In the genomic region with DNA sequence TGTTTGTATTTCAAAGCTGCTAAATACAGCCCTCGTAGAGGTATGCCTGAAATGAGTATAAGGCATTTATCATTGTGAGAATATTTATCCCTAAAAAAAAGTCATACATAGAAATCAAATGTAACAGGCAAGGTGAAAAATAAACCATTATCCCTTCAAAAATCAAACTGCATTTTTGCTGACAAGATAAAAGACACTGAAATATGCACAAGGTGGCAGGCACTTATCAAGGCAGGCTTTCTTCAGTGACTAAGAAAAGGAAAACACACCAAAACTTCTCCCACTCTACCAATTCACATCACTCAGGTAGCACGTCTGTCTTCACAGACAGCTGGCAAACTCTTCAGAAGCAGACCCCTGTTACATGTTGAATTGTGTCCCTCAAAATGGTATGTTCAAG, we compare ENCODE assay signal across 23 cellular contexts. TPM values are rescaled to one million over a fixed set of nuclear protein-coding genes. Genes with fewer than 3 reads are reported as not detected.
DNase-seq lines count a peak whose midpoint lies in the region; ATAC-seq, FAIRE-seq and TF ChIP-seq lines count a peak whose summit lies in the region.
"Had no signal": no experiment of that assay in that cellular context is flagged by ENCODE, and none has a peak within 500 bp of the region (broad histone marks: within the 10 kb centered on the region; RNA-seq: fewer than 3 reads in every experiment).

No MANE protein-coding gene starts in this region.

- TF ChIP-seq POLR2A in HepG2 (IDR thresholded peaks at IDR 0.05; ENCODE audit: insufficient read depth in 1 of 2, low read depth in 2 of 2, low read length in 2 of 2) (no peak), right lobe of liver (IDR thresholded peaks at IDR 0.05) (no peak), IMR-90 (IDR thresholded peaks at IDR 0.05; ENCODE audit: low read depth, low read length) (no peak), K562 (conservative IDR thresholded peaks at IDR 0.05) (no peak)

- H4K5ac ChIP-seq in IMR-90 (ENCODE audit: low read depth, low read length), result no peak overlapping the region

- TF ChIP-seq RAD21 in HepG2 (CRISPR knock-in tag; IDR thresholded peaks at IDR 0.05) (no peak), IMR-90 (IDR thresholded peaks at IDR 0.05; ENCODE audit: low read length) (no peak), K562 (CRISPR knock-in tag; conservative IDR thresholded peaks at IDR 0.05 in 1 of 2, IDR thresholded peaks at IDR 0.05 in 1 of 2) (no peak), neural cell (conservative IDR thresholded peaks at IDR 0.05) (no peak)

- no peak for TF ChIP-seq EP300 in HepG2 (IDR thresholded peaks at IDR 0.05; ENCODE audit: low read depth in 2 of 2, low read length in 2 of 2)
- no peak for TF ChIP-seq EP300 in HepG2 (CRISPR knock-in tag; IDR thresholded peaks at IDR 0.05; ENCODE audit: borderline replicate concordance)
- no peak for TF ChIP-seq EP300 in K562 (IDR thresholded peaks at IDR 0.05; ENCODE audit: low read length)
- peak; percentile 91 for TF ChIP-seq EP300 in neural cell (conservative IDR thresholded peaks at IDR 0.05; ENCODE audit: poor library complexity, severe bottlenecking)

- H2BK20ac ChIP-seq in IMR-90 (ENCODE audit: low read depth, low read length), result no peak overlapping the region

- no peaks in the 10 kb centered on the region for H3K79me1 ChIP-seq in IMR-90 (ENCODE audit: low read depth in 1 of 2, low read length in 2 of 2)

- H3K9ac ChIP-seq in HepG2 (ENCODE audit: insufficient read depth, low read depth, low read length) (no peak overlapping the region), IMR-90 (ENCODE audit: low read depth, low read length) (no peak overlapping the region), K562 (ENCODE audit: insufficient read depth in 1 of 2, low read depth in 2 of 2, low read length in 2 of 2) (no peak overlapping the region), neural cell (ENCODE audit: low read length) (no peak overlapping the region)
- H3K9ac ChIP-seq: BLaER1 had no signal

- H4K8ac ChIP-seq in IMR-90 (ENCODE audit: low read depth in 2 of 2, low read length in 2 of 2), result no peak overlapping the region

- TF ChIP-seq CTCF in HepG2 (CRISPR knock-in tag; IDR thresholded peaks at IDR 0.05) (no peak), right lobe of liver (IDR thresholded peaks at IDR 0.05) (no peak), IMR-90 (conservative IDR thresholded peaks at IDR 0.05; ENCODE audit: low read depth, low read length) (no peak), K562 (IDR thresholded peaks at IDR 0.05 in 2 of 3, conservative IDR thresholded peaks at IDR 0.05 in 1 of 3; ENCODE audit: insufficient read depth in 2 of 3, low read depth in 1 of 3, low read length in 3 of 3) (no peak), neural cell (IDR thresholded peaks at IDR 0.05; ENCODE audit: poor library complexity, severe bottlenecking) (no peak), CD14-positive monocyte (IDR thresholded peaks at IDR 0.05) (no peak)

- no peaks in the 10 kb centered on the region for H3K4me1 Mint-ChIP-seq in CD14-positive monocyte

- 3% methylated on average over 2 of the region's 2 CpGs for WGBS in HepG2 (ENCODE audit: low lambda C conversion rate)
- WGBS in right lobe of liver (ENCODE audit: insufficient coverage, low coverage, low lambda C conversion rate, missing lambda C conversion rate), result 78% methylated on average over 2 of the region's 2 CpGs
- 60% methylated on average over 1 of the region's 2 CpGs; no CpG with 5 or more reads in 1 of the 2 experiments for WGBS in IMR-90 (ENCODE audit: extremely low coverage in 2 of 2, insufficient read length in 1 of 2), 2 experiments
- WGBS in K562 (ENCODE audit: insufficient coverage, low coverage, missing lambda C conversion rate), result 29% methylated on average over 2 of the region's 2 CpGs

- H3K4me2 ChIP-seq in HepG2 (ENCODE audit: low read depth, low read length), result no peak overlapping the region
- H3K4me2 ChIP-seq in IMR-90 (ENCODE audit: low read depth, low read length), result no peak overlapping the region
- H3K4me2 ChIP-seq in K562 (ENCODE audit: insufficient read depth, low read length), result no peak overlapping the region
- no peak overlapping the region for H3K4me2 ChIP-seq in neural cell (ENCODE audit: low read length)
- H3K4me2 ChIP-seq: BLaER1 had no signal

- H3F3A ChIP-seq in neural cell (ENCODE audit: insufficient read depth, low read length, poor library complexity, severe bottlenecking), result no peaks in the 10 kb centered on the region

- H3K27ac ChIP-seq in HepG2 (ENCODE audit: extremely low read length, insufficient read depth, low read length) (no peak overlapping the region), right lobe of liver (no peak overlapping the region), IMR-90 (ENCODE audit: insufficient read depth, low read length) (no peak overlapping the region), K562 (ENCODE audit: extremely low read depth, low read depth, low read length) (no peak overlapping the region), neural cell (ENCODE audit: low read length) (peak overlapping the region; percentile 33)
- H3K27ac ChIP-seq: 22Rv1, BLaER1 had no signal

- no peak overlapping the region for H3K4ac ChIP-seq in IMR-90 (ENCODE audit: low read depth, low read length)

- no peak overlapping the region for H2BK5ac ChIP-seq in IMR-90 (ENCODE audit: low read depth, low read length, poor library complexity, severe bottlenecking)

- H3K4me3 Mint-ChIP-seq in CD14-positive monocyte, result no peak overlapping the region
- H3K4me3 Mint-ChIP-seq: CD4-positive, alpha-beta T cell; CD8-positive, alpha-beta T cell had no signal

- H4K91ac ChIP-seq in IMR-90 (ENCODE audit: insufficient read depth, low read depth, low read length), result no peak overlapping the region

- H4K20me1 ChIP-seq in HepG2 (ENCODE audit: insufficient read depth, low read length) (no peaks in the 10 kb centered on the region), IMR-90 (ENCODE audit: insufficient read depth, low read length) (no peaks in the 10 kb centered on the region), K562 (replicated peaks; ENCODE audit: control insufficient read depth, insufficient read depth, low read length) (no peaks in the 10 kb centered on the region), neural cell (ENCODE audit: insufficient read depth) (no peaks in the 10 kb centered on the region)
- H4K20me1 ChIP-seq: BLaER1 had no signal

- no peak overlapping the region for H2AK9ac ChIP-seq in IMR-90 (replicated peaks; ENCODE audit: low read depth, low read length, poor library complexity)

- H3K9me1 ChIP-seq in IMR-90 (ENCODE audit: insufficient read depth, low read length) (0 out of 2 replicates have a peak, but pooled peaks cover 2% of the 10 kb centered on the region), K562 (ENCODE audit: control insufficient read depth, insufficient read depth, low read length) (no peaks in the 10 kb centered on the region)

- no peak overlapping the region for H3K56ac ChIP-seq in IMR-90 (ENCODE audit: extremely low read depth, insufficient read depth, low read length)

- BruUV-seq in HepG2 (replicated peaks; lab: Mats Ljungman, UMichigan) (no TSS peak), IMR-90 (replicated peaks; lab: Mats Ljungman, UMichigan) (no TSS peak), K562 (replicated peaks; lab: Mats Ljungman, UMichigan) (no TSS peak)

- in situ Hi-C loops in HepG2 (cut with HindIII; ENCODE audit: extremely low pct_ligation_motif_present, low pct_unique_long_range_greater_than_20kb) (no loop called here), IMR-90 (cut with MboI; ENCODE audit: low sequenced_read_pairs) (no loop called here), K562 (cut with MboI) (no loop called here)

- no peaks in the 10 kb centered on the region for H3K4me1 ChIP-seq in HepG2 (ENCODE audit: insufficient read depth, low read length)
- H3K4me1 ChIP-seq in right lobe of liver, result peaks cover 0 to 10% (median 3%) of the 10 kb centered on the region in 4 donors
- peaks cover 4% of the 10 kb centered on the region; the same call in 1 of the 2 replicates for H3K4me1 ChIP-seq in IMR-90 (ENCODE audit: control insufficient read depth, insufficient read depth, low read length)
- peaks cover 0 to 3% of the 10 kb centered on the region in 2 experiments; a peak in 3 of 5 replicates for H3K4me1 ChIP-seq in K562 (replicated peaks in 1 of 2; ENCODE audit: control insufficient read depth in 2 of 2, insufficient read depth in 2 of 2, low read length in 2 of 2)
- H3K4me1 ChIP-seq: BE2C, BLaER1, Caco-2 had no signal

- no peaks in the 10 kb centered on the region for H3K9me3 ChIP-seq in HepG2 (ENCODE audit: low read length)
- no peaks in the 10 kb centered on the region for H3K9me3 ChIP-seq in right lobe of liver
- peaks cover 3% of the 10 kb centered on the region for H3K9me3 ChIP-seq in IMR-90 (ENCODE audit: control insufficient read depth, insufficient read depth, low read length)
- H3K9me3 ChIP-seq in K562 (replicated peaks; ENCODE audit: control insufficient read depth, insufficient read depth, low read depth, low read length), result no peaks in the 10 kb centered on the region
- H3K9me3 ChIP-seq in neural cell (ENCODE audit: low read length), result no peaks in the 10 kb centered on the region
- H3K9me3 ChIP-seq: BE2C, Caco-2 had no signal

- H2AK5ac ChIP-seq in IMR-90 (ENCODE audit: low read depth, low read length), result no peak overlapping the region

- CTCF ChIA-PET in HepG2 (lab: Yijun Ruan, JAX; ENCODE audit: low intra/inter-chr PET ratio, low total read pairs) (no interaction called here), IMR-90 (lab: Yijun Ruan, JAX) (no interaction called here), K562 (lab: Yijun Ruan, JAX; ENCODE audit: low intra/inter-chr PET ratio) (no interaction called here)

- H3K18ac ChIP-seq in IMR-90 (ENCODE audit: low read depth, low read length), result no peak overlapping the region

- no peak overlapping the region for H3K14ac ChIP-seq in IMR-90 (replicated peaks; ENCODE audit: low read depth, low read length)

- no peaks in the 10 kb centered on the region for H3K36me3 Mint-ChIP-seq in CD14-positive monocyte
- H3K36me3 Mint-ChIP-seq: CD8-positive, alpha-beta T cell had no signal

- H3K9me2 ChIP-seq in neural cell (ENCODE audit: insufficient read depth, low read length), result no peaks in the 10 kb centered on the region

- DNase-seq in HepG2 (ENCODE audit: low spot score) (no peak), right lobe of liver (no peak), IMR-90 (no peak), K562 (ENCODE audit: extremely low read depth in 1 of 4, low spot score in 3 of 4) (no peak), CD14-positive monocyte (ENCODE audit: low spot score) (no peak)
- DNase-seq in stimulated activated CD4-positive, alpha-beta T cell treated with anti-CD3 and anti-CD28 coated beads, Interleukin-2, amount 100 ng/mL, for 48 hours, result no peak
- DNase-seq: ACHN; BE2C; C1 segment of cervical spinal cord; Caco-2; Calu3; CD4-positive, alpha-beta T cell; CD8-positive, alpha-beta T cell; DMS79 treated with DMSO at 0.1 percent for 48 hours; GF-D8 had no signal

- H2AFZ ChIP-seq in HepG2 (ENCODE audit: low read length) (no peak overlapping the region), IMR-90 (replicated peaks; ENCODE audit: low read length, poor library complexity) (no peak overlapping the region), K562 (ENCODE audit: low read depth, low read length) (no peak overlapping the region), neural cell (ENCODE audit: low read depth, low read length) (no peak overlapping the region)

- no peak overlapping the region for H2BK15ac ChIP-seq in IMR-90 (ENCODE audit: low read depth, low read length)

- no peak for ATAC-seq in HepG2
- ATAC-seq in right lobe of liver, result no peak
- no peak for ATAC-seq in IMR-90 (ENCODE audit: low read depth)
- no peak for ATAC-seq in K562
- ATAC-seq in HG03045 (IDR thresholded peaks at IDR 0.05; ENCODE audit: unreplicated experiment), result no peak
- ATAC-seq: CD8-positive, alpha-beta T cell had no signal

- no peak overlapping the region for H3K23ac ChIP-seq in IMR-90 (ENCODE audit: low read depth, low read length)

- H3K79me2 ChIP-seq in HepG2 (ENCODE audit: insufficient read depth, low read length) (no peaks in the 10 kb centered on the region), K562 (ENCODE audit: control insufficient read depth, insufficient read depth, low read length) (no peaks in the 10 kb centered on the region), neural cell (replicated peaks; ENCODE audit: insufficient read depth, low read length) (no peaks in the 10 kb centered on the region)

- FAIRE-seq in HepG2 (lab: Jason Lieb, UNC) (no peak), K562 (lab: Jason Lieb, UNC) (no peak)
- FAIRE-seq: D721Med, G401.6, GM12891, GM19239 had no signal

- H3K36me3 ChIP-seq in HepG2 (replicated peaks in 1 of 2; ENCODE audit: control insufficient read depth in 1 of 2, insufficient read depth in 2 of 2, low read length in 2 of 2), result no peaks in the 10 kb centered on the region
- no peaks in the 10 kb centered on the region for H3K36me3 ChIP-seq in right lobe of liver
- H3K36me3 ChIP-seq in IMR-90 (ENCODE audit: control insufficient read depth, insufficient read depth, low read length), result no peaks in the 10 kb centered on the region
- no peaks in the 10 kb centered on the region for H3K36me3 ChIP-seq in K562 (ENCODE audit: control insufficient read depth, insufficient read depth, low read length)
- peaks cover 7% of the 10 kb centered on the region for H3K36me3 ChIP-seq in neural cell (ENCODE audit: insufficient read depth, low read length)
- H3K36me3 ChIP-seq: BE2C had no signal

- dilution Hi-C loops in IMR-90 (cut with HindIII; ENCODE audit: low sequenced_read_pairs, unreplicated experiment), result no loop called here

- no peak overlapping the region for H2BK120ac ChIP-seq in IMR-90 (ENCODE audit: low read depth, low read length)

- intact Hi-C loops in HepG2 (cut with micrococcal nuclease; ENCODE audit: unreplicated experiment), result no loop called here
- intact Hi-C loops in right lobe of liver (cut with DNase I), result no loop called here
- intact Hi-C loops in IMR-90 (cut with micrococcal nuclease), result no loop called here
- intact Hi-C loops in K562 (cut with micrococcal nuclease), result no loop called here
- intact Hi-C loops in CD14-positive monocyte (cut with micrococcal nuclease), result no loop called here

- H3K27me3 Mint-ChIP-seq in CD14-positive monocyte (ENCODE audit: low read depth in 3 of 3), result no peaks in the 10 kb centered on the region
- H3K27me3 Mint-ChIP-seq: CD4-positive, alpha-beta T cell had no signal

- POLR2A ChIA-PET in HepG2 (lab: Yijun Ruan, JAX), result no interaction called here
- POLR2A ChIA-PET in IMR-90 (lab: Charles Lee; ENCODE audit: unreplicated experiment), result no interaction called here
- POLR2A ChIA-PET in K562 (lab: Yijun Ruan, JAX), result no interaction called here

- H3K27ac Mint-ChIP-seq in CD14-positive monocyte, result no peak overlapping the region
- H3K27ac Mint-ChIP-seq: CD4-positive, alpha-beta T cell; CD8-positive, alpha-beta T cell had no signal

- peaks cover 0 to 2% of the 10 kb centered on the region in 2 experiments; a peak in 1 of 5 replicates for H3K27me3 ChIP-seq in HepG2 (ENCODE audit: control insufficient read depth in 1 of 2, insufficient read depth in 2 of 2, low read length in 2 of 2)
- H3K27me3 ChIP-seq in right lobe of liver, result no peaks in the 10 kb centered on the region
- no peaks in the 10 kb centered on the region for H3K27me3 ChIP-seq in IMR-90 (ENCODE audit: control insufficient read depth, insufficient read depth, low read length)
- no peaks in the 10 kb centered on the region for H3K27me3 ChIP-seq in K562 (ENCODE audit: control insufficient read depth in 2 of 2, insufficient read depth in 2 of 2, low read length in 2 of 2)
- no peaks in the 10 kb centered on the region for H3K27me3 ChIP-seq in neural cell (ENCODE audit: insufficient read depth, low read depth, low read length)
- H3K27me3 ChIP-seq: BLaER1 had no signal

- H3K9me3 Mint-ChIP-seq in CD14-positive monocyte, result peaks cover 9 to 21% (median 16%) of the 10 kb centered on the region in 7 donors

- H3K4me3 ChIP-seq in HepG2 (replicated peaks in 1 of 3; ENCODE audit: insufficient read depth in 1 of 3, low read depth in 2 of 3, low read length in 3 of 3) (no peak overlapping the region), right lobe of liver (no peak overlapping the region), IMR-90 (ENCODE audit: insufficient read depth, low read depth, low read length) (no peak overlapping the region), K562 (no peak overlapping the region), neural cell (ENCODE audit: low read length) (no peak overlapping the region)
- H3K4me3 ChIP-seq: BLaER1 had no signal

RNA-seq across cellular contexts. Expression of a gene that starts 23.6 kb away (rescaled TPM):
- 0.02 TPM in 1 of 2 replicates, not detected in the other for total RNA-seq in HepG2 (2016; rRNA removed; fragmentation: Illumina TruSeq; extraction: Trizol)
- not detected in 2 replicates for total RNA-seq in HepG2 (2016; cell fraction: cytosol; rRNA removed; fragmentation: Illumina TruSeq; extraction: Trizol; ENCODE audit: low read depth)
- total RNA-seq in HepG2 (2016; cell fraction: insoluble cytoplasmic fraction; rRNA removed; fragmentation: Illumina TruSeq; extraction: Trizol), result 0.09 and 0.25 TPM in 2 replicates
- not detected in 2 replicates for total RNA-seq in HepG2 (2016; cell fraction: membrane; rRNA removed; fragmentation: Illumina TruSeq; extraction: Trizol)
- 1.1 and 3.7 TPM in 2 replicates for total RNA-seq in HepG2 (2016; cell fraction: nucleus; rRNA removed; fragmentation: Illumina TruSeq; extraction: Trizol)
- 0.04 and 0.18 TPM in 2 replicates for polyA plus RNA-seq in HepG2 (2011; rRNA removed)
- 0.05 and 0.08 TPM in 2 replicates for polyA plus RNA-seq in HepG2 (2011; cell fraction: cytosol; rRNA removed)
- not detected in 2 replicates for polyA plus RNA-seq in HepG2 (2011; cell fraction: nucleus; rRNA removed)
- 0.11 and 0.15 TPM in 2 replicates for polyA plus RNA-seq in HepG2 (2012)
- not detected in 2 replicates for polyA plus RNA-seq in HepG2 (2016; cell fraction: cytosol; fragmentation: Illumina TruSeq; extraction: Trizol; ENCODE audit: low read depth)
- not detected in 2 replicates for polyA plus RNA-seq in HepG2 (2016; cell fraction: insoluble cytoplasmic fraction; fragmentation: Illumina TruSeq; extraction: Trizol; ENCODE audit: low read depth)
- 0.19 TPM in 1 of 2 replicates, not detected in the other for polyA plus RNA-seq in HepG2 (2016; cell fraction: membrane; fragmentation: Illumina TruSeq; extraction: Trizol; ENCODE audit: low read depth)
- polyA plus RNA-seq in HepG2 (2016; cell fraction: nucleus; fragmentation: Illumina TruSeq; extraction: Trizol; ENCODE audit: insufficient read depth, low read depth), result 0.14 and 0.29 TPM in 2 replicates
- polyA minus RNA-seq in HepG2 (2011; rRNA and poly(A)+ RNA removed; ENCODE audit: low replicate concordance), result 29.2 and 42.7 TPM in 2 replicates
- not detected in 2 replicates for polyA minus RNA-seq in HepG2 (2011; cell fraction: cytosol; rRNA and poly(A)+ RNA removed)
- 484 and 534 TPM in 2 replicates for polyA minus RNA-seq in HepG2 (2011; cell fraction: nucleus; rRNA and poly(A)+ RNA removed)
- total RNA-seq in right lobe of liver, result 1 to 10 TPM in 2 of 6 experiments, under 1 TPM in 4; 0.25 to 2.1 (median 0.62) TPM
- 4.4 and 5.6 TPM in 2 replicates for total RNA-seq in IMR-90 (2012; rRNA removed)
- 4.1 and 4.6 TPM in 2 replicates for polyA plus RNA-seq in IMR-90 (2012; rRNA removed)
- 2.0 and 3.0 TPM in 2 replicates for polyA plus RNA-seq in IMR-90 (2012; cell fraction: cytosol; rRNA removed)
- 0.53 and 1.8 TPM in 2 replicates for polyA plus RNA-seq in IMR-90 (2012; cell fraction: nucleus; rRNA removed; ENCODE audit: low replicate concordance)
- total RNA-seq in K562 (2011; cell fraction: chromatin; rRNA removed; ENCODE audit: low replicate concordance), result 0.23 and 0.51 TPM in 2 replicates
- total RNA-seq in K562 (2011; cell fraction: nucleolus; rRNA removed), result 25.1 and 26.7 TPM in 2 replicates
- 0.15 and 3.4 TPM in 2 replicates for total RNA-seq in K562 (2011; cell fraction: nucleoplasm; rRNA removed)
- total RNA-seq in K562 (2014; rRNA removed), result 0.04 TPM in 1 of 2 replicates, not detected in the other
- 0.22 and 0.38 TPM in 2 replicates for total RNA-seq in K562 (2014; rRNA removed; fragmentation: Illumina TruSeq; extraction: Trizol)
- 0.45 TPM in 1 of 2 replicates, not detected in the other for total RNA-seq in K562 (2015; rRNA removed; fragmentation: Illumina TruSeq; extraction: Trizol)
- 0.07 and 0.27 TPM in 2 replicates for total RNA-seq in K562 (2021)
- 0.07 and 0.16 TPM in 2 replicates for polyA plus RNA-seq in K562 (2011; rRNA removed)
- polyA plus RNA-seq in K562 (2011; cell fraction: cytosol; rRNA removed), result 0.07 TPM in 1 of 2 replicates, not detected in the other
- polyA plus RNA-seq in K562 (2011; cell fraction: nucleus; rRNA removed), result 0.31 TPM in 1 of 2 replicates, not detected in the other
- polyA plus RNA-seq in K562 (2012), result 0.07 and 0.36 TPM in 2 replicates
- 0.06 and 0.08 TPM in 2 replicates for polyA plus RNA-seq in K562 (2014; fragmentation: Illumina TruSeq; extraction: Trizol)
- under 1 TPM; 0.73 to 0.98 TPM for polyA plus RNA-seq in K562 (2014; fragmentation: Nextera tagmentation; extraction: Ambion mirVana)
- 0.01 and 0.07 TPM in 2 replicates for polyA plus RNA-seq in K562 (2014; rRNA removed)
- 0.04 and 0.42 TPM in 2 replicates for polyA minus RNA-seq in K562 (2011; rRNA and poly(A)+ RNA removed)
- polyA minus RNA-seq in K562 (2011; cell fraction: cytosol; rRNA and poly(A)+ RNA removed), result not detected in 2 replicates
- 50.2 and 94.3 TPM in 2 replicates for polyA minus RNA-seq in K562 (2011; cell fraction: nucleus; rRNA and poly(A)+ RNA removed)
- polyA plus RNA-seq in neural cell, result 14.1 and 14.3 TPM in 2 replicates
- polyA minus RNA-seq in neural cell, result 81.3 and 103 TPM in 2 replicates
- under 1 TPM in 1 of 2 donors, not detected in 1; 0.07 TPM for polyA plus RNA-seq in CD14-positive monocyte
- total RNA-seq: Calu3; CD4-positive, alpha-beta T cell; CD8-positive, alpha-beta T cell had no signal
